1 cellular context compared by ENCODE assay signal in the genomic region with DNA sequence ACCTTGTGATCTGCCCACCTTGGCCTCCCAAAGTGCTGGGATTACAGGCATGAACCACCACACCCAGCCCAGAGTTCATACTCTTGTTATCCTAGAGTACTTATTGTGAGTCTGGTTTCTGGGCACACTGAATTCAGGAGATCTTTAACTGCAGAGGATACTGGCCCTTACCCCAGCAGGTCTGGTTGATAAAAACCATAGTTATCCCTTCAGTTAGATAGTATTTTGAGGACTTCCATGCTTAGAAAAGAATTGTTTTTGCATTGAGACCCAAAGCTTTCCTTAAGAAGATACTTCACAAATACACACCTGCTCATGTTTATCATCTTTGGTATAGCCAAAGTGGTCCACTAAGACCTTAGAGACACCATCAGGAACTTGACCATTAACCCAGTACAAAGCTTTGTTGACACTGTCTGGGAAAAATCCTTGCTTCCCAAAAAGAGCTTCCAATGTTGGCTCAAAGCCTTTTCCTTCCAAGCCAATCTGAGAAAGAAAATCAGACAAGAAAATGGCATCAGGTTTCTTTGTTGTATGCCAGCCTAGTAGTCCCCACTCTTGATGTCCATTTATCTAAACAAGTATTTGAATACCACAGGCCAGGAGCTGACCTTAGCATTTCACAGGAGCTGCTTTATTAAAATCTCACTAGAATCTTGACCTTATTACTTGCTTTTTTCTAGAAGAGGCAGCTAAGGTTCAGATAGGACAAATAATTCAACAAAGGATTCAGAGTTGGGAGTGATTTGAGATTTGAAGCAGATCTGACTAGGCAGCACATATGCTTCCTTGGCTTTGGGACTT.
TF ChIP-seq lines count a peak whose summit lies in the region.

No MANE protein-coding gene starts in this region.

TF ChIP-seq in HepG2, 621 proteins besides CTCF, POLR2A, EP300 and RAD21 (continued from another document and continues in another):
- TF ChIP-seq, protein P1, sequence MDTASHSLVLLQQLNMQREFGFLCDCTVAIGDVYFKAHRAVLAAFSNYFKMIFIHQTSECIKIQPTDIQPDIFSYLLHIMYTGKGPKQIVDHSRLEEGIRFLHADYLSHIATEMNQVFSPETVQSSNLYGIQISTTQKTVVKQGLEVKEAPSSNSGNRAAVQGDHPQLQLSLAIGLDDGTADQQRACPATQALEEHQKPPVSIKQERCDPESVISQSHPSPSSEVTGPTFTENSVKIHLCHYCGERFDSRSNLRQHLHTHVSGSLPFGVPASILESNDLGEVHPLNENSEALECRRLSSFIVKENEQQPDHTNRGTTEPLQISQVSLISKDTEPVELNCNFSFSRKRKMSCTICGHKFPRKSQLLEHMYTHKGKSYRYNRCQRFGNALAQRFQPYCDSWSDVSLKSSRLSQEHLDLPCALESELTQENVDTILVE (CRISPR knock-in tag; IDR thresholded peaks at IDR 0.05), result no peak
- TF ChIP-seq POLR2G (IDR thresholded peaks at IDR 0.05; ENCODE audit: low read depth, low read length), result peak; percentile 0
- no peak for TF ChIP-seq HNRNPH1 (optimal IDR thresholded peaks at IDR 0.05; ENCODE audit: low read depth, low read length)
- no peak for TF ChIP-seq ZNF501 (CRISPR knock-in tag; IDR thresholded peaks at IDR 0.05)
- TF ChIP-seq ZIK1 (CRISPR knock-in tag; IDR thresholded peaks at IDR 0.05; ENCODE audit: borderline replicate concordance, low read depth), result no peak
- no peak for TF ChIP-seq ZNF138 (CRISPR knock-in tag; IDR thresholded peaks at IDR 0.05; ENCODE audit: low read depth)
- TF ChIP-seq DMAP1 (CRISPR knock-in tag; IDR thresholded peaks at IDR 0.05), result no peak
- TF ChIP-seq, protein P2, sequence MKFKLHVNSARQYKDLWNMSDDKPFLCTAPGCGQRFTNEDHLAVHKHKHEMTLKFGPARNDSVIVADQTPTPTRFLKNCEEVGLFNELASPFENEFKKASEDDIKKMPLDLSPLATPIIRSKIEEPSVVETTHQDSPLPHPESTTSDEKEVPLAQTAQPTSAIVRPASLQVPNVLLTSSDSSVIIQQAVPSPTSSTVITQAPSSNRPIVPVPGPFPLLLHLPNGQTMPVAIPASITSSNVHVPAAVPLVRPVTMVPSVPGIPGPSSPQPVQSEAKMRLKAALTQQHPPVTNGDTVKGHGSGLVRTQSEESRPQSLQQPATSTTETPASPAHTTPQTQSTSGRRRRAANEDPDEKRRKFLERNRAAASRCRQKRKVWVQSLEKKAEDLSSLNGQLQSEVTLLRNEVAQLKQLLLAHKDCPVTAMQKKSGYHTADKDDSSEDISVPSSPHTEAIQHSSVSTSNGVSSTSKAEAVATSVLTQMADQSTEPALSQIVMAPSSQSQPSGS (CRISPR knock-in tag; IDR thresholded peaks at IDR 0.05), result no peak
- TF ChIP-seq ZNF558 (CRISPR knock-in tag; IDR thresholded peaks at IDR 0.05; ENCODE audit: borderline replicate concordance), result no peak
- no peak for TF ChIP-seq GFI1 (CRISPR knock-in tag; IDR thresholded peaks at IDR 0.05; ENCODE audit: borderline replicate concordance)
- TF ChIP-seq, protein P3, sequence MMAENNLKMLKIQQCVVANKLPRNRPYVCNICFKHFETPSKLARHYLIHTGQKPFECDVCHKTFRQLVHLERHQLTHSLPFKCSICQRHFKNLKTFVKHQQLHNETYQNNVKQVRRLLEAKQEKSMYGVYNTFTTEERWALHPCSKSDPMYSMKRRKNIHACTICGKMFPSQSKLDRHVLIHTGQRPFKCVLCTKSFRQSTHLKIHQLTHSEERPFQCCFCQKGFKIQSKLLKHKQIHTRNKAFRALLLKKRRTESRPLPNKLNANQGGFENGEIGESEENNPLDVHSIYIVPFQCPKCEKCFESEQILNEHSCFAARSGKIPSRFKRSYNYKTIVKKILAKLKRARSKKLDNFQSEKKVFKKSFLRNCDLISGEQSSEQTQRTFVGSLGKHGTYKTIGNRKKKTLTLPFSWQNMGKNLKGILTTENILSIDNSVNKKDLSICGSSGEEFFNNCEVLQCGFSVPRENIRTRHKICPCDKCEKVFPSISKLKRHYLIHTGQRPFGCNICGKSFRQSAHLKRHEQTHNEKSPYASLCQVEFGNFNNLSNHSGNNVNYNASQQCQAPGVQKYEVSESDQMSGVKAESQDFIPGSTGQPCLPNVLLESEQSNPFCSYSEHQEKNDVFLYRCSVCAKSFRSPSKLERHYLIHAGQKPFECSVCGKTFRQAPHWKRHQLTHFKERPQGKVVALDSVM (CRISPR knock-in tag; IDR thresholded peaks at IDR 0.05), result no peak
- TF ChIP-seq ZNF777 (CRISPR knock-in tag; IDR thresholded peaks at IDR 0.05), result 0 out of 2 replicates have a peak, but pooled peaks have one; percentile 35
- no peak for TF ChIP-seq IKZF4 (CRISPR knock-in tag; IDR thresholded peaks at IDR 0.05; ENCODE audit: borderline replicate concordance, low read depth, not compliant biosample characterization)
- TF ChIP-seq, protein P4, sequence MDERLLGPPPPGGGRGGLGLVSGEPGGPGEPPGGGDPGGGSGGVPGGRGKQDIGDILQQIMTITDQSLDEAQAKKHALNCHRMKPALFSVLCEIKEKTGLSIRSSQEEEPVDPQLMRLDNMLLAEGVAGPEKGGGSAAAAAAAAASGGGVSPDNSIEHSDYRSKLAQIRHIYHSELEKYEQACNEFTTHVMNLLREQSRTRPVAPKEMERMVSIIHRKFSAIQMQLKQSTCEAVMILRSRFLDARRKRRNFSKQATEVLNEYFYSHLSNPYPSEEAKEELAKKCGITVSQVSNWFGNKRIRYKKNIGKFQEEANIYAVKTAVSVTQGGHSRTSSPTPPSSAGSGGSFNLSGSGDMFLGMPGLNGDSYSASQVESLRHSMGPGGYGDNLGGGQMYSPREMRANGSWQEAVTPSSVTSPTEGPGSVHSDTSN (CRISPR knock-in tag; IDR thresholded peaks at IDR 0.05), result no peak
- TF ChIP-seq, protein P5, sequence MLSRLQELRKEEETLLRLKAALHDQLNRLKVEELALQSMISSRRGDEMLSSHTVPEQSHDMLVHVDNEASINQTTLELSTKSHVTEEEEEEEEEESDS (CRISPR knock-in tag; IDR thresholded peaks at IDR 0.05; ENCODE audit: borderline replicate concordance), result 0 out of 2 replicates have a peak, but pooled peaks have one; percentile 71
- no peak for TF ChIP-seq ZNF83 (CRISPR knock-in tag; IDR thresholded peaks at IDR 0.05; ENCODE audit: borderline replicate concordance)
- peak; percentile 34; the same call in 1 of the 2 replicates for TF ChIP-seq ZNF264 (CRISPR knock-in tag; IDR thresholded peaks at IDR 0.05)
- TF ChIP-seq HNF4G (IDR thresholded peaks at IDR 0.05; ENCODE audit: borderline replicate concordance, low read depth, low read length), result no peak
- no peak for TF ChIP-seq HNF4G (CRISPR knock-in tag; IDR thresholded peaks at IDR 0.05; ENCODE audit: borderline replicate concordance, low read depth)
- TF ChIP-seq ETV6 (CRISPR knock-in tag; conservative IDR thresholded peaks at IDR 0.05), result no peak
- no peak for TF ChIP-seq SAP130 (CRISPR knock-in tag; IDR thresholded peaks at IDR 0.05; ENCODE audit: low read depth)
- TF ChIP-seq ZNF292 (CRISPR knock-in tag; IDR thresholded peaks at IDR 0.05; ENCODE audit: borderline replicate concordance, low read depth), result no peak
- no peak for TF ChIP-seq ZNF749 (CRISPR knock-in tag; IDR thresholded peaks at IDR 0.05; ENCODE audit: borderline replicate concordance)
- TF ChIP-seq, protein P6, sequence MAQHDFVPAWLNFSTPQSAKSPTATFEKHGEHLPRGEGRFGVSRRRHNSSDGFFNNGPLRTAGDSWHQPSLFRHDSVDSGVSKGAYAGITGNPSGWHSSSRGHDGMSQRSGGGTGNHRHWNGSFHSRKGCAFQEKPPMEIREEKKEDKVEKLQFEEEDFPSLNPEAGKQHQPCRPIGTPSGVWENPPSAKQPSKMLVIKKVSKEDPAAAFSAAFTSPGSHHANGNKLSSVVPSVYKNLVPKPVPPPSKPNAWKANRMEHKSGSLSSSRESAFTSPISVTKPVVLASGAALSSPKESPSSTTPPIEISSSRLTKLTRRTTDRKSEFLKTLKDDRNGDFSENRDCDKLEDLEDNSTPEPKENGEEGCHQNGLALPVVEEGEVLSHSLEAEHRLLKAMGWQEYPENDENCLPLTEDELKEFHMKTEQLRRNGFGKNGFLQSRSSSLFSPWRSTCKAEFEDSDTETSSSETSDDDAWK (CRISPR knock-in tag; IDR thresholded peaks at IDR 0.05), result no peak
- no peak for TF ChIP-seq GLI4 (CRISPR knock-in tag; IDR thresholded peaks at IDR 0.05; ENCODE audit: borderline replicate concordance)
- 0 out of 2 replicates have a peak, but pooled peaks have one; percentile 10 for TF ChIP-seq SIN3A (IDR thresholded peaks at IDR 0.05; ENCODE audit: borderline replicate concordance, low read depth, low read length)
- no peak for TF ChIP-seq KAT8 (CRISPR knock-in tag; IDR thresholded peaks at IDR 0.05)
- TF ChIP-seq, protein P7, sequence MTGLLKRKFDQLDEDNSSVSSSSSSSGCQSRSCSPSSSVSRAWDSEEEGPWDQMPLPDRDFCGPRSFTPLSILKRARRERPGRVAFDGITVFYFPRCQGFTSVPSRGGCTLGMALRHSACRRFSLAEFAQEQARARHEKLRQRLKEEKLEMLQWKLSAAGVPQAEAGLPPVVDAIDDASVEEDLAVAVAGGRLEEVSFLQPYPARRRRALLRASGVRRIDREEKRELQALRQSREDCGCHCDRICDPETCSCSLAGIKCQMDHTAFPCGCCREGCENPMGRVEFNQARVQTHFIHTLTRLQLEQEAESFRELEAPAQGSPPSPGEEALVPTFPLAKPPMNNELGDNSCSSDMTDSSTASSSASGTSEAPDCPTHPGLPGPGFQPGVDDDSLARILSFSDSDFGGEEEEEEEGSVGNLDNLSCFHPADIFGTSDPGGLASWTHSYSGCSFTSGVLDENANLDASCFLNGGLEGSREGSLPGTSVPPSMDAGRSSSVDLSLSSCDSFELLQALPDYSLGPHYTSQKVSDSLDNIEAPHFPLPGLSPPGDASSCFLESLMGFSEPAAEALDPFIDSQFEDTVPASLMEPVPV (CRISPR knock-in tag; IDR thresholded peaks at IDR 0.05), result peak; percentile 44; the same call in 1 of the 2 replicates
- no peak for TF ChIP-seq RCOR2 (CRISPR knock-in tag; IDR thresholded peaks at IDR 0.05)
- no peak for TF ChIP-seq ZNF274 (CRISPR knock-in tag; IDR thresholded peaks at IDR 0.05)
- TF ChIP-seq MEIS1 (CRISPR knock-in tag; IDR thresholded peaks at IDR 0.05; ENCODE audit: borderline replicate concordance), result no peak
- TF ChIP-seq GZF1 (CRISPR knock-in tag; IDR thresholded peaks at IDR 0.05), result no peak
- TF ChIP-seq TAF1 (CRISPR knock-in tag; IDR thresholded peaks at IDR 0.05), result no peak
- TF ChIP-seq, protein P8, sequence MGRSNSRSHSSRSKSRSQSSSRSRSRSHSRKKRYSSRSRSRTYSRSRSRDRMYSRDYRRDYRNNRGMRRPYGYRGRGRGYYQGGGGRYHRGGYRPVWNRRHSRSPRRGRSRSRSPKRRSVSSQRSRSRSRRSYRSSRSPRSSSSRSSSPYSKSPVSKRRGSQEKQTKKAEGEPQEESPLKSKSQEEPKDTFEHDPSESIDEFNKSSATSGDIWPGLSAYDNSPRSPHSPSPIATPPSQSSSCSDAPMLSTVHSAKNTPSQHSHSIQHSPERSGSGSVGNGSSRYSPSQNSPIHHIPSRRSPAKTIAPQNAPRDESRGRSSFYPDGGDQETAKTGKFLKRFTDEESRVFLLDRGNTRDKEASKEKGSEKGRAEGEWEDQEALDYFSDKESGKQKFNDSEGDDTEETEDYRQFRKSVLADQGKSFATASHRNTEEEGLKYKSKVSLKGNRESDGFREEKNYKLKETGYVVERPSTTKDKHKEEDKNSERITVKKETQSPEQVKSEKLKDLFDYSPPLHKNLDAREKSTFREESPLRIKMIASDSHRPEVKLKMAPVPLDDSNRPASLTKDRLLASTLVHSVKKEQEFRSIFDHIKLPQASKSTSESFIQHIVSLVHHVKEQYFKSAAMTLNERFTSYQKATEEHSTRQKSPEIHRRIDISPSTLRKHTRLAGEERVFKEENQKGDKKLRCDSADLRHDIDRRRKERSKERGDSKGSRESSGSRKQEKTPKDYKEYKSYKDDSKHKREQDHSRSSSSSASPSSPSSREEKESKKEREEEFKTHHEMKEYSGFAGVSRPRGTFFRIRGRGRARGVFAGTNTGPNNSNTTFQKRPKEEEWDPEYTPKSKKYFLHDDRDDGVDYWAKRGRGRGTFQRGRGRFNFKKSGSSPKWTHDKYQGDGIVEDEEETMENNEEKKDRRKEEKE (IDR thresholded peaks at IDR 0.05), result no peak
- no peak for TF ChIP-seq NFRKB (IDR thresholded peaks at IDR 0.05)
- TF ChIP-seq JUNB (CRISPR knock-in tag; IDR thresholded peaks at IDR 0.05; ENCODE audit: borderline replicate concordance), result no peak
- TF ChIP-seq ZNF761 (CRISPR knock-in tag; conservative IDR thresholded peaks at IDR 0.05), result no peak
- no peak for TF ChIP-seq YEATS2 (CRISPR knock-in tag; IDR thresholded peaks at IDR 0.05; ENCODE audit: borderline replicate concordance)
- TF ChIP-seq, protein P9, sequence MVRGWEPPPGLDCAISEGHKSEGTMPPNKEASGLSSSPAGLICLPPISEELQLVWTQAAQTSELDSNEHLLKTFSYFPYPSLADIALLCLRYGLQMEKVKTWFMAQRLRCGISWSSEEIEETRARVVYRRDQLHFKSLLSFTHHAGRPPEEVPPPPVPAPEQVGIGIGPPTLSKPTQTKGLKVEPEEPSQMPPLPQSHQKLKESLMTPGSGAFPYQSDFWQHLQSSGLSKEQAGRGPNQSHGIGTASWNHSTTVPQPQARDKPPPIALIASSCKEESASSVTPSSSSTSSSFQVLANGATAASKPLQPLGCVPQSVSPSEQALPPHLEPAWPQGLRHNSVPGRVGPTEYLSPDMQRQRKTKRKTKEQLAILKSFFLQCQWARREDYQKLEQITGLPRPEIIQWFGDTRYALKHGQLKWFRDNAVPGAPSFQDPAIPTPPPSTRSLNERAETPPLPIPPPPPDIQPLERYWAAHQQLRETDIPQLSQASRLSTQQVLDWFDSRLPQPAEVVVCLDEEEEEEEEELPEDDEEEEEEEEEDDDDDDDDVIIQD (CRISPR knock-in tag; IDR thresholded peaks at IDR 0.05; ENCODE audit: low read depth), result no peak
- TF ChIP-seq, protein P10, sequence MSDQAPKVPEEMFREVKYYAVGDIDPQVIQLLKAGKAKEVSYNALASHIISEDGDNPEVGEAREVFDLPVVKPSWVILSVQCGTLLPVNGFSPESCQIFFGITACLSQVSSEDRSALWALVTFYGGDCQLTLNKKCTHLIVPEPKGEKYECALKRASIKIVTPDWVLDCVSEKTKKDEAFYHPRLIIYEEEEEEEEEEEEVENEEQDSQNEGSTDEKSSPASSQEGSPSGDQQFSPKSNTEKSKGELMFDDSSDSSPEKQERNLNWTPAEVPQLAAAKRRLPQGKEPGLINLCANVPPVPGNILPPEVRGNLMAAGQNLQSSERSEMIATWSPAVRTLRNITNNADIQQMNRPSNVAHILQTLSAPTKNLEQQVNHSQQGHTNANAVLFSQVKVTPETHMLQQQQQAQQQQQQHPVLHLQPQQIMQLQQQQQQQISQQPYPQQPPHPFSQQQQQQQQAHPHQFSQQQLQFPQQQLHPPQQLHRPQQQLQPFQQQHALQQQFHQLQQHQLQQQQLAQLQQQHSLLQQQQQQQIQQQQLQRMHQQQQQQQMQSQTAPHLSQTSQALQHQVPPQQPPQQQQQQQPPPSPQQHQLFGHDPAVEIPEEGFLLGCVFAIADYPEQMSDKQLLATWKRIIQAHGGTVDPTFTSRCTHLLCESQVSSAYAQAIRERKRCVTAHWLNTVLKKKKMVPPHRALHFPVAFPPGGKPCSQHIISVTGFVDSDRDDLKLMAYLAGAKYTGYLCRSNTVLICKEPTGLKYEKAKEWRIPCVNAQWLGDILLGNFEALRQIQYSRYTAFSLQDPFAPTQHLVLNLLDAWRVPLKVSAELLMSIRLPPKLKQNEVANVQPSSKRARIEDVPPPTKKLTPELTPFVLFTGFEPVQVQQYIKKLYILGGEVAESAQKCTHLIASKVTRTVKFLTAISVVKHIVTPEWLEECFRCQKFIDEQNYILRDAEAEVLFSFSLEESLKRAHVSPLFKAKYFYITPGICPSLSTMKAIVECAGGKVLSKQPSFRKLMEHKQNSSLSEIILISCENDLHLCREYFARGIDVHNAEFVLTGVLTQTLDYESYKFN (CRISPR knock-in tag; conservative IDR thresholded peaks at IDR 0.05), result no peak
- TF ChIP-seq AGO1 (IDR thresholded peaks at IDR 0.05; ENCODE audit: low read depth, low read length, poor library complexity, severe bottlenecking), result no peak
- no peak for TF ChIP-seq ZNF235 (CRISPR knock-in tag; IDR thresholded peaks at IDR 0.05; ENCODE audit: borderline replicate concordance)
- TF ChIP-seq SOX5 (CRISPR knock-in tag; IDR thresholded peaks at IDR 0.05; ENCODE audit: borderline replicate concordance), result no peak
